1 cellular context compared by ENCODE assay signal in the genomic region with DNA sequence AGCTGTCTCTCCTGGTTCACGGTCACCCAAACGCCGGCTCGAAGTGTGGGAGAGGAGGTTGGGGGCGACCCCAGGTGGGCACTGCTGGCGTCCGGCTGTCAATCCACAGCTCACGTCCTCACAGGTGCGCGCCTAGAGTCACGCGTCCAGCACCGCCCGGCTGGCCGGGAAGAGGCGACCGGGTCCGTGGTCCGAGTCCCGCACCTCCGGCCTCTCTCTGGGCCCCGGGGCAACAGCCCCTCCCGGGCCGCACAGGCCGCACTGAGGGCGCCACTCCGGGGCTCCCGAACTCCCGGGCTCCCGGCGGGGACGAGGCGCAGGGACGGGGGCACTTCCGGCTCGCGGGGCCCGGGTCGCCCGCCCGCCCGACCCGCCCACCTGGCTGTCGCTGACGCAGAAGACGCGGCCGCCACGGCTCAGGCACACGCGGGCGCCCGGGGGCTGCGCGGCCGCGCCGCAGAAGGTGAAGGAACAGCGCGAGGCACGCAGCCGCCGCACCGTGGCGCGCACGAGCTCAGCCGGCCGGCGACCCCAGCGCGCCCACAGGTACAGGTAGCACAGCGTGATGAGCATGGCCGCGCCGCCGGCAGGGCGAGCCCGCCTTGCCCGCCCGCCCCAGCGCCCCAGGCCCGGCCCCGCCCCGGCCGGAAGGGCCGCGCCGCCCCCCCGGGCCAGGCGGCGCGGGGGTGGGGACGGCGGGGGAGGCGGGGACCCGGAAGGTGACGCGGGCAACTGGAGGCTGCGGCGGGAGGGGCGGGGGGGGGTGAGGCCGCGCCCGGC.
A peak's percentile ranks its signal among the peaks of the same experiment; 100 is the strongest.
TF ChIP-seq lines count a peak whose summit lies in the region.

A gene (minus strand): TSS at position 604 of the 780 bp plus-strand sequence. CDS start 31 bp downstream, at position 573.

TF ChIP-seq in HepG2, 621 proteins besides CTCF, POLR2A, EP300 and RAD21 (continued from another document and continues in another):
- TF ChIP-seq, protein P1, sequence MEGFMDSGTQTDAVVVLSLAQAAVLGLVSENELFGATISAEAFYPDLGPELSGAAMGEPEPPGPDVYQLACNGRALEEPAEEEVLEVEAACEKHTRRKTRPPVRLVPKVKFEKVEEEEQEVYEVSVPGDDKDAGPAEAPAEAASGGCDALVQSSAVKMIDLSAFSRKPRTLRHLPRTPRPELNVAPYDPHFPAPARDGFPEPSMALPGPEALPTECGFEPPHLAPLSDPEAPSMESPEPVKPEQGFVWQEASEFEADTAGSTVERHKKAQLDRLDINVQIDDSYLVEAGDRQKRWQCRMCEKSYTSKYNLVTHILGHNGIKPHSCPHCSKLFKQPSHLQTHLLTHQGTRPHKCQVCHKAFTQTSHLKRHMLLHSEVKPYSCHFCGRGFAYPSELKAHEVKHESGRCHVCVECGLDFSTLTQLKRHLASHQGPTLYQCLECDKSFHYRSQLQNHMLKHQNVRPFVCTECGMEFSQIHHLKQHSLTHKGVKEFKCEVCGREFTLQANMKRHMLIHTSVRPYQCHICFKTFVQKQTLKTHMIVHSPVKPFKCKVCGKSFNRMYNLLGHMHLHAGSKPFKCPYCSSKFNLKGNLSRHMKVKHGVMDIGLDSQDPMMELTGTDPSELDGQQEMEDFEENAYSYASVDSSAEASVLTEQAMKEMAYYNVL (CRISPR knock-in tag; IDR thresholded peaks at IDR 0.05; ENCODE audit: borderline replicate concordance) = peak; percentile 48; the same call in 1 of the 2 replicates
- TF ChIP-seq, protein P2, sequence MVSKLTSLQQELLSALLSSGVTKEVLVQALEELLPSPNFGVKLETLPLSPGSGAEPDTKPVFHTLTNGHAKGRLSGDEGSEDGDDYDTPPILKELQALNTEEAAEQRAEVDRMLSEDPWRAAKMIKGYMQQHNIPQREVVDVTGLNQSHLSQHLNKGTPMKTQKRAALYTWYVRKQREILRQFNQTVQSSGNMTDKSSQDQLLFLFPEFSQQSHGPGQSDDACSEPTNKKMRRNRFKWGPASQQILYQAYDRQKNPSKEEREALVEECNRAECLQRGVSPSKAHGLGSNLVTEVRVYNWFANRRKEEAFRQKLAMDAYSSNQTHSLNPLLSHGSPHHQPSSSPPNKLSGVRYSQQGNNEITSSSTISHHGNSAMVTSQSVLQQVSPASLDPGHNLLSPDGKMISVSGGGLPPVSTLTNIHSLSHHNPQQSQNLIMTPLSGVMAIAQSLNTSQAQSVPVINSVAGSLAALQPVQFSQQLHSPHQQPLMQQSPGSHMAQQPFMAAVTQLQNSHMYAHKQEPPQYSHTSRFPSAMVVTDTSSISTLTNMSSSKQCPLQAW (CRISPR knock-in tag; IDR thresholded peaks at IDR 0.05) = 0 out of 2 replicates have a peak, but pooled peaks have one; percentile 39
- TF ChIP-seq, protein P3, sequence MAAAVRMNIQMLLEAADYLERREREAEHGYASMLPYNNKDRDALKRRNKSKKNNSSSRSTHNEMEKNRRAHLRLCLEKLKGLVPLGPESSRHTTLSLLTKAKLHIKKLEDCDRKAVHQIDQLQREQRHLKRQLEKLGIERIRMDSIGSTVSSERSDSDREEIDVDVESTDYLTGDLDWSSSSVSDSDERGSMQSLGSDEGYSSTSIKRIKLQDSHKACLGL (CRISPR knock-in tag; IDR thresholded peaks at IDR 0.05) = peak; percentile 80
- peak; percentile 23; the same call in 1 of the 2 replicates for TF ChIP-seq ZNF121 (CRISPR knock-in tag; IDR thresholded peaks at IDR 0.05)
- peak; percentile 31; the same call in 1 of the 2 replicates for TF ChIP-seq DR1 (CRISPR knock-in tag; IDR thresholded peaks at IDR 0.05)
- TF ChIP-seq ZNF160 (CRISPR knock-in tag; IDR thresholded peaks at IDR 0.05) = 0 out of 2 replicates have a peak, but pooled peaks have one; percentile 49
- peak; percentile 76 for TF ChIP-seq POLR2G (IDR thresholded peaks at IDR 0.05; ENCODE audit: low read depth, low read length)
- TF ChIP-seq ZNF343 (CRISPR knock-in tag; IDR thresholded peaks at IDR 0.05) = no peak
- TF ChIP-seq CENPT (CRISPR knock-in tag; IDR thresholded peaks at IDR 0.05; ENCODE audit: low read depth) = no peak
- TF ChIP-seq IRX3 (CRISPR knock-in tag; IDR thresholded peaks at IDR 0.05; ENCODE audit: borderline replicate concordance, low read depth) = 0 out of 2 replicates have a peak, but pooled peaks have one; percentile 59
- TF ChIP-seq, protein P4, sequence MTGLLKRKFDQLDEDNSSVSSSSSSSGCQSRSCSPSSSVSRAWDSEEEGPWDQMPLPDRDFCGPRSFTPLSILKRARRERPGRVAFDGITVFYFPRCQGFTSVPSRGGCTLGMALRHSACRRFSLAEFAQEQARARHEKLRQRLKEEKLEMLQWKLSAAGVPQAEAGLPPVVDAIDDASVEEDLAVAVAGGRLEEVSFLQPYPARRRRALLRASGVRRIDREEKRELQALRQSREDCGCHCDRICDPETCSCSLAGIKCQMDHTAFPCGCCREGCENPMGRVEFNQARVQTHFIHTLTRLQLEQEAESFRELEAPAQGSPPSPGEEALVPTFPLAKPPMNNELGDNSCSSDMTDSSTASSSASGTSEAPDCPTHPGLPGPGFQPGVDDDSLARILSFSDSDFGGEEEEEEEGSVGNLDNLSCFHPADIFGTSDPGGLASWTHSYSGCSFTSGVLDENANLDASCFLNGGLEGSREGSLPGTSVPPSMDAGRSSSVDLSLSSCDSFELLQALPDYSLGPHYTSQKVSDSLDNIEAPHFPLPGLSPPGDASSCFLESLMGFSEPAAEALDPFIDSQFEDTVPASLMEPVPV (CRISPR knock-in tag; IDR thresholded peaks at IDR 0.05) = peak; percentile 63; the same call in 1 of the 2 replicates
- peak; percentile 63; the same call in 1 of the 2 replicates for TF ChIP-seq ZNF546 (CRISPR knock-in tag; conservative IDR thresholded peaks at IDR 0.05)
- TF ChIP-seq, protein P5, sequence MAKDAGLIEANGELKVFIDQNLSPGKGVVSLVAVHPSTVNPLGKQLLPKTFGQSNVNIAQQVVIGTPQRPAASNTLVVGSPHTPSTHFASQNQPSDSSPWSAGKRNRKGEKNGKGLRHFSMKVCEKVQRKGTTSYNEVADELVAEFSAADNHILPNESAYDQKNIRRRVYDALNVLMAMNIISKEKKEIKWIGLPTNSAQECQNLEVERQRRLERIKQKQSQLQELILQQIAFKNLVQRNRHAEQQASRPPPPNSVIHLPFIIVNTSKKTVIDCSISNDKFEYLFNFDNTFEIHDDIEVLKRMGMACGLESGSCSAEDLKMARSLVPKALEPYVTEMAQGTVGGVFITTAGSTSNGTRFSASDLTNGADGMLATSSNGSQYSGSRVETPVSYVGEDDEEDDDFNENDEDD (CRISPR knock-in tag; IDR thresholded peaks at IDR 0.05; ENCODE audit: borderline replicate concordance) = peak; percentile 53; the same call in 1 of the 2 replicates
- TF ChIP-seq, protein P6, sequence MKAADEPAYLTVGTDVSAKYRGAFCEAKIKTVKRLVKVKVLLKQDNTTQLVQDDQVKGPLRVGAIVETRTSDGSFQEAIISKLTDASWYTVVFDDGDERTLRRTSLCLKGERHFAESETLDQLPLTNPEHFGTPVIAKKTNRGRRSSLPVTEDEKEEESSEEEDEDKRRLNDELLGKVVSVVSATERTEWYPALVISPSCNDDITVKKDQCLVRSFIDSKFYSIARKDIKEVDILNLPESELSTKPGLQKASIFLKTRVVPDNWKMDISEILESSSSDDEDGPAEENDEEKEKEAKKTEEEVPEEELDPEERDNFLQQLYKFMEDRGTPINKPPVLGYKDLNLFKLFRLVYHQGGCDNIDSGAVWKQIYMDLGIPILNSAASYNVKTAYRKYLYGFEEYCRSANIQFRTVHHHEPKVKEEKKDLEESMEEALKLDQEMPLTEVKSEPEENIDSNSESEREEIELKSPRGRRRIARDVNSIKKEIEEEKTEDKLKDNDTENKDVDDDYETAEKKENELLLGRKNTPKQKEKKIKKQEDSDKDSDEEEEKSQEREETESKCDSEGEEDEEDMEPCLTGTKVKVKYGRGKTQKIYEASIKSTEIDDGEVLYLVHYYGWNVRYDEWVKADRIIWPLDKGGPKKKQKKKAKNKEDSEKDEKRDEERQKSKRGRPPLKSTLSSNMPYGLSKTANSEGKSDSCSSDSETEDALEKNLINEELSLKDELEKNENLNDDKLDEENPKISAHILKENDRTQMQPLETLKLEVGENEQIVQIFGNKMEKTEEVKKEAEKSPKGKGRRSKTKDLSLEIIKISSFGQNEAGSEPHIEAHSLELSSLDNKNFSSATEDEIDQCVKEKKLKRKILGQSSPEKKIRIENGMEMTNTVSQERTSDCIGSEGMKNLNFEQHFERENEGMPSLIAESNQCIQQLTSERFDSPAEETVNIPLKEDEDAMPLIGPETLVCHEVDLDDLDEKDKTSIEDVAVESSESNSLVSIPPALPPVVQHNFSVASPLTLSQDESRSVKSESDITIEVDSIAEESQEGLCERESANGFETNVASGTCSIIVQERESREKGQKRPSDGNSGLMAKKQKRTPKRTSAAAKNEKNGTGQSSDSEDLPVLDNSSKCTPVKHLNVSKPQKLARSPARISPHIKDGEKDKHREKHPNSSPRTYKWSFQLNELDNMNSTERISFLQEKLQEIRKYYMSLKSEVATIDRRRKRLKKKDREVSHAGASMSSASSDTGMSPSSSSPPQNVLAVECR (CRISPR knock-in tag; IDR thresholded peaks at IDR 0.05; ENCODE audit: borderline replicate concordance) = peak; percentile 69
- TF ChIP-seq, protein P7, sequence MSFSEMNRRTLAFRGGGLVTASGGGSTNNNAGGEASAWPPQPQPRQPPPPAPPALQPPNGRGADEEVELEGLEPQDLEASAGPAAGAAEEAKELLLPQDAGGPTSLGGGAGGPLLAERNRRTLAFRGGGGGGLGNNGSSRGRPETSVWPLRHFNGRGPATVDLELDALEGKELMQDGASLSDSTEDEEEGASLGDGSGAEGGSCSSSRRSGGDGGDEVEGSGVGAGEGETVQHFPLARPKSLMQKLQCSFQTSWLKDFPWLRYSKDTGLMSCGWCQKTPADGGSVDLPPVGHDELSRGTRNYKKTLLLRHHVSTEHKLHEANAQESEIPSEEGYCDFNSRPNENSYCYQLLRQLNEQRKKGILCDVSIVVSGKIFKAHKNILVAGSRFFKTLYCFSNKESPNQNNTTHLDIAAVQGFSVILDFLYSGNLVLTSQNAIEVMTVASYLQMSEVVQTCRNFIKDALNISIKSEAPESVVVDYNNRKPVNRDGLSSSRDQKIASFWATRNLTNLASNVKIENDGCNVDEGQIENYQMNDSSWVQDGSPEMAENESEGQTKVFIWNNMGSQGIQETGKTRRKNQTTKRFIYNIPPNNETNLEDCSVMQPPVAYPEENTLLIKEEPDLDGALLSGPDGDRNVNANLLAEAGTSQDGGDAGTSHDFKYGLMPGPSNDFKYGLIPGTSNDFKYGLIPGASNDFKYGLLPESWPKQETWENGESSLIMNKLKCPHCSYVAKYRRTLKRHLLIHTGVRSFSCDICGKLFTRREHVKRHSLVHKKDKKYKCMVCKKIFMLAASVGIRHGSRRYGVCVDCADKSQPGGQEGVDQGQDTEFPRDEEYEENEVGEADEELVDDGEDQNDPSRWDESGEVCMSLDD (CRISPR knock-in tag; IDR thresholded peaks at IDR 0.05; ENCODE audit: borderline replicate concordance) = 0 out of 2 replicates have a peak, but pooled peaks have one; percentile 47
- TF ChIP-seq, protein P8, sequence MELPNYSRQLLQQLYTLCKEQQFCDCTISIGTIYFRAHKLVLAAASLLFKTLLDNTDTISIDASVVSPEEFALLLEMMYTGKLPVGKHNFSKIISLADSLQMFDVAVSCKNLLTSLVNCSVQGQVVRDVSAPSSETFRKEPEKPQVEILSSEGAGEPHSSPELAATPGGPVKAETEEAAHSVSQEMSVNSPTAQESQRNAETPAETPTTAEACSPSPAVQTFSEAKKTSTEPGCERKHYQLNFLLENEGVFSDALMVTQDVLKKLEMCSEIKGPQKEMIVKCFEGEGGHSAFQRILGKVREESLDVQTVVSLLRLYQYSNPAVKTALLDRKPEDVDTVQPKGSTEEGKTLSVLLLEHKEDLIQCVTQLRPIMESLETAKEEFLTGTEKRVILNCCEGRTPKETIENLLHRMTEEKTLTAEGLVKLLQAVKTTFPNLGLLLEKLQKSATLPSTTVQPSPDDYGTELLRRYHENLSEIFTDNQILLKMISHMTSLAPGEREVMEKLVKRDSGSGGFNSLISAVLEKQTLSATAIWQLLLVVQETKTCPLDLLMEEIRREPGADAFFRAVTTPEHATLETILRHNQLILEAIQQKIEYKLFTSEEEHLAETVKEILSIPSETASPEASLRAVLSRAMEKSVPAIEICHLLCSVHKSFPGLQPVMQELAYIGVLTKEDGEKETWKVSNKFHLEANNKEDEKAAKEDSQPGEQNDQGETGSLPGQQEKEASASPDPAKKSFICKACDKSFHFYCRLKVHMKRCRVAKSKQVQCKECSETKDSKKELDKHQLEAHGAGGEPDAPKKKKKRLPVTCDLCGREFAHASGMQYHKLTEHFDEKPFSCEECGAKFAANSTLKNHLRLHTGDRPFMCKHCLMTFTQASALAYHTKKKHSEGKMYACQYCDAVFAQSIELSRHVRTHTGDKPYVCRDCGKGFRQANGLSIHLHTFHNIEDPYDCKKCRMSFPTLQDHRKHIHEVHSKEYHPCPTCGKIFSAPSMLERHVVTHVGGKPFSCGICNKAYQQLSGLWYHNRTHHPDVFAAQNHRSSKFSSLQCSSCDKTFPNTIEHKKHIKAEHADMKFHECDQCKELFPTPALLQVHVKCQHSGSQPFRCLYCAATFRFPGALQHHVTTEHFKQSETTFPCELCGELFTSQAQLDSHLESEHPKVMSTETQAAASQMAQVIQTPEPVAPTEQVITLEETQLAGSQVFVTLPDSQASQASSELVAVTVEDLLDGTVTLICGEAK (IDR thresholded peaks at IDR 0.05) = no peak
- TF ChIP-seq, protein P8 (CRISPR knock-in tag; IDR thresholded peaks at IDR 0.05) = no peak; the same call in 1 of the 2 replicates
- TF ChIP-seq REXO4 (CRISPR knock-in tag; IDR thresholded peaks at IDR 0.05; ENCODE audit: borderline replicate concordance) = no peak
- TF ChIP-seq TOPORS (CRISPR knock-in tag; IDR thresholded peaks at IDR 0.05) = peak; percentile 74; the same call in 1 of the 2 replicates
- peak; percentile 15 for TF ChIP-seq HNRNPK (IDR thresholded peaks at IDR 0.05; ENCODE audit: low read depth, low read length, poor library complexity, severe bottlenecking)
- no peak for TF ChIP-seq KAT7 (CRISPR knock-in tag; IDR thresholded peaks at IDR 0.05; ENCODE audit: borderline replicate concordance)
